14 cellular contexts compared by ENCODE assay signal in the genomic region with DNA sequence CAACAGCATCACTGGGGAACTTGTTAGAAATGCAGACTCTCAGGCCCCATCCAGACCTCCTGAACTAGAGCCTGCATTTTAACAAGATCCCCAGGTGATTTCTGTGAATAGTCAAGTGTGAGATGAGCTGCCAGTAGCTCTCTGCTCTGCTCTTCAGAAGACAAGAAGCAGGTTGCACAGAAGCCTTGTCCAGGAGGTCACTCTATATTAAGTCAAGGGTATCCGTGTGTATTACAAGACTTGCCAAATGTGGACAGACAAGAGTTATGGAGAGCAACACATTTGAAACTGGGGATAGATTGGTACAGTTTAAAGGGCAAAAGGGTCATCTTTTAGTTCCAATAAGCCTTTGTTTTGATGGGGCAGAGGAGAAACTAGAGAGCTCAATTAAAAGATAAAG. TPM values are rescaled to one million over a fixed set of nuclear protein-coding genes. Genes with fewer than 3 reads are reported as not detected.
DNase-seq lines count a peak whose midpoint lies in the region; ATAC-seq and TF ChIP-seq lines count a peak whose summit lies in the region.
"Had no signal": no experiment of that assay in that cellular context is flagged by ENCODE, and none has a peak within 500 bp of the region (broad histone marks: within the 10 kb centered on the region; RNA-seq: fewer than 3 reads in every experiment).

No MANE protein-coding gene starts in this region.

- H3K27me3 ChIP-seq in BLaER1 (no peaks in the 10 kb centered on the region), SJSA1 (replicated peaks) (no peaks in the 10 kb centered on the region), heart left ventricle (no peaks in the 10 kb centered on the region), parathyroid adenoma (ENCODE audit: control insufficient read depth, insufficient read depth, low read length) (no peaks in the 10 kb centered on the region)
- H3K27me3 ChIP-seq: uterus had no signal

- ATAC-seq in heart left ventricle, result peak; percentile 45 to 62 (median 52)
- no peak for ATAC-seq in stimulated activated naive CD8-positive, alpha-beta T cell treated with anti-CD3 and anti-CD28 coated beads, Interleukin-15, Interleukin-2, amounts not matched to agents 100 U/mL and 50 U/mL, for 24 hours
- ATAC-seq in T-cell (replicated peaks in 1 of 4), result no peak
- no peak for ATAC-seq in HG02678 (IDR thresholded peaks at IDR 0.05; ENCODE audit: unreplicated experiment)
- ATAC-seq: activated CD4-positive, CD25-positive, alpha-beta regulatory T cell treated with anti-CD3 and anti-CD28 coated beads, Interleukin-2, amount 50 U/mL, for 24 hours; T-helper 17 cell had no signal

- H4K20me1 ChIP-seq in BLaER1, result no peaks in the 10 kb centered on the region

- TF ChIP-seq POLR2A in heart left ventricle (IDR thresholded peaks at IDR 0.05), result no peak

- WGBS in heart left ventricle, 4 donors, result 33 to 45% (median 43%) methylated on average over 1 of the region's 1 CpG

- H3K4me3 ChIP-seq in BLaER1, result no peak overlapping the region
- no peak overlapping the region for H3K4me3 ChIP-seq in SJSA1
- no peak overlapping the region for H3K4me3 ChIP-seq in heart left ventricle
- no peak overlapping the region for H3K4me3 ChIP-seq in parathyroid adenoma (ENCODE audit: low read depth, low read length)
- H3K4me3 ChIP-seq: uterus had no signal

- peaks cover 3% of the 10 kb centered on the region; the same call in 1 of the 2 replicates for H3K9me3 ChIP-seq in BLaER1
- H3K9me3 ChIP-seq in SJSA1 (replicated peaks), result no peaks in the 10 kb centered on the region
- no peaks in the 10 kb centered on the region for H3K9me3 ChIP-seq in heart left ventricle
- no peaks in the 10 kb centered on the region for H3K9me3 ChIP-seq in parathyroid adenoma (ENCODE audit: control insufficient read depth, low read length)
- H3K9me3 ChIP-seq: uterus had no signal

- H3K27me3 Mint-ChIP-seq in T-cell, result no peaks in the 10 kb centered on the region

- no peaks in the 10 kb centered on the region for H3K36me3 ChIP-seq in BLaER1
- H3K36me3 ChIP-seq in SJSA1, result no peaks in the 10 kb centered on the region
- no peaks in the 10 kb centered on the region for H3K36me3 ChIP-seq in heart left ventricle
- no peaks in the 10 kb centered on the region for H3K36me3 ChIP-seq in parathyroid adenoma (ENCODE audit: control insufficient read depth, insufficient read depth, low read length)
- H3K36me3 ChIP-seq: uterus had no signal

- intact Hi-C loops in heart left ventricle (cut with DNase I), result loop anchor here in 1 of 10 donors (5.0 kb wide), 1 partner anchor 43 kb away; no protein-coding TSS in a partner anchor

- H2AFZ ChIP-seq in parathyroid adenoma, result peak overlapping the region; percentile 7

- peak in 1 of 2 experiments; percentile 25 for DNase-seq in SJSA1 (ENCODE audit: low read depth in 1 of 2, low spot score in 2 of 2)
- no peak for DNase-seq in heart left ventricle
- no peak for DNase-seq in stimulated activated naive CD8-positive, alpha-beta T cell treated with anti-CD3 and anti-CD28 coated beads, Interleukin-15, Interleukin-2, amounts not matched to agents 100 U/mL and 50 U/mL, for 24 hours
- DNase-seq in T-cell, result no peak
- no peak for DNase-seq in NCI-H1930 (lab: John Stamatoyannopoulos, UW)
- DNase-seq: activated gamma-delta T cell treated with Interleukin-2 at 50 U/mL for 16 hours, NCI-H2107, T-helper 17 cell had no signal

- H3K9ac ChIP-seq in BLaER1 (no peak overlapping the region), parathyroid adenoma (no peak overlapping the region)

- CTCF ChIA-PET in T-cell (lab: Charles Lee), result no interaction called here

- no peaks in the 10 kb centered on the region for H3K36me3 Mint-ChIP-seq in T-cell

- H3K4me1 Mint-ChIP-seq in T-cell, result no peaks in the 10 kb centered on the region
- H3K4me1 Mint-ChIP-seq: T-helper 17 cell had no signal

- H3K4me2 ChIP-seq in BLaER1 (peak overlapping the region; percentile 74), parathyroid adenoma (ENCODE audit: low read length) (no peak overlapping the region)

- H3K79me2 ChIP-seq in parathyroid adenoma, result no peaks in the 10 kb centered on the region

- no peaks in the 10 kb centered on the region for H3K9me3 Mint-ChIP-seq in T-cell
- H3K9me3 Mint-ChIP-seq: H9 had no signal

- no peak for TF ChIP-seq CTCF in heart left ventricle (IDR thresholded peaks at IDR 0.05)
- TF ChIP-seq CTCF in parathyroid adenoma (IDR thresholded peaks at IDR 0.05), result no peak

- POLR2A ChIA-PET in T-cell (lab: Charles Lee), result no interaction called here

- H3K27ac Mint-ChIP-seq in T-cell, result no peak overlapping the region
- H3K27ac Mint-ChIP-seq: T-helper 17 cell had no signal

- no peak overlapping the region for H3K4me3 Mint-ChIP-seq in T-cell
- H3K4me3 Mint-ChIP-seq: H9, T-helper 17 cell had no signal

- H3K4me1 ChIP-seq in BLaER1 (peaks cover 26% of the 10 kb centered on the region), SJSA1 (replicated peaks) (peaks cover 20% of the 10 kb centered on the region), heart left ventricle (peaks cover 0 to 31% (median 16%) of the 10 kb centered on the region in 12 donors), parathyroid adenoma (no peaks in the 10 kb centered on the region)
- H3K4me1 ChIP-seq: uterus had no signal

- H3K27ac ChIP-seq in BLaER1, result peak overlapping the region; percentile 56
- peak overlapping the region; percentile 54 for H3K27ac ChIP-seq in SJSA1
- peak overlapping the region in 11 of 12 donors; percentile 43 to 78 (median 63) for H3K27ac ChIP-seq in heart left ventricle
- H3K27ac ChIP-seq in parathyroid adenoma, result no peak overlapping the region

RNA-seq across cellular contexts. Expression of gene RIN2, which starts 23.2 kb away (rescaled TPM):
- total RNA-seq in SJSA1 (2014; rRNA removed; shearing (Covaris generic)), result 15.7 and 19.0 TPM in 2 replicates
- 10 to 100 TPM; 44.2 to 76.5 (median 59.1) TPM for total RNA-seq in heart left ventricle
- polyA plus RNA-seq in heart left ventricle, result 10 to 100 TPM; 15.0 to 15.7 TPM
- total RNA-seq in T-cell, result under 1 TPM in 3 of 5 donors, not detected in 2; 0.20 to 0.89 (median 0.26) TPM

Comparison
In these comparisons a context has a peak if more than half of its experiments do, and no peak if none do; other contexts are left out.
1. ATAC-seq: peak in heart left ventricle (4 of 4); none in stimulated activated naive CD8-positive, alpha-beta T cell treated with anti-CD3 and anti-CD28 coated beads, Interleukin-15, Interleukin-2, amounts not matched to agents 100 U/mL and 50 U/mL, for 24 hours (single experiment), T-cell (0 of 4) and HG02678 (single experiment).